ENCODE assay signal across 2 cellular contexts in genomic region chr11:72724021-72724561, GRCh38.
TF ChIP-seq lines count a peak whose summit lies in the region.

No MANE protein-coding gene starts in this region.

TF ChIP-seq in HEK293, 187 proteins besides CTCF, POLR2A, EP300 and RAD21:
- TF ChIP-seq ZFHX2 (tag by site-specific recombination; conservative IDR thresholded peaks at IDR 0.05) (peak; percentile 43), ZNF214 (tag by site-specific recombination; IDR thresholded peaks at IDR 0.05; ENCODE audit: borderline replicate concordance) (no peak), ZNF623 (tag by site-specific recombination; IDR thresholded peaks at IDR 0.05) (no peak), ZNF561 (tag by site-specific recombination; IDR thresholded peaks at IDR 0.05; ENCODE audit: borderline replicate concordance) (no peak), SCRT2 (tag by site-specific recombination; IDR thresholded peaks at IDR 0.05) (no peak), MYNN (tag by site-specific recombination; IDR thresholded peaks at IDR 0.05; ENCODE audit: borderline replicate concordance) (no peak), HOXD13 (CRISPR knock-in tag; IDR thresholded peaks at IDR 0.05; ENCODE audit: borderline replicate concordance) (no peak)

TF ChIP-seq in GM12878, 131 proteins besides CTCF, POLR2A, EP300 and RAD21:
- no peak for TF ChIP-seq TCF3 (IDR thresholded peaks at IDR 0.05; ENCODE audit: borderline replicate concordance, insufficient read depth, low read depth, low read length)
- no peak for TF ChIP-seq IRF4 (IDR thresholded peaks at IDR 0.05; ENCODE audit: low read depth, low read length)
- TF ChIP-seq RB1 (IDR thresholded peaks at IDR 0.05; ENCODE audit: borderline replicate concordance) = no peak
- no peak for TF ChIP-seq MTA3 (IDR thresholded peaks at IDR 0.05; ENCODE audit: borderline replicate concordance, low read length)
- TF ChIP-seq, protein P1, sequence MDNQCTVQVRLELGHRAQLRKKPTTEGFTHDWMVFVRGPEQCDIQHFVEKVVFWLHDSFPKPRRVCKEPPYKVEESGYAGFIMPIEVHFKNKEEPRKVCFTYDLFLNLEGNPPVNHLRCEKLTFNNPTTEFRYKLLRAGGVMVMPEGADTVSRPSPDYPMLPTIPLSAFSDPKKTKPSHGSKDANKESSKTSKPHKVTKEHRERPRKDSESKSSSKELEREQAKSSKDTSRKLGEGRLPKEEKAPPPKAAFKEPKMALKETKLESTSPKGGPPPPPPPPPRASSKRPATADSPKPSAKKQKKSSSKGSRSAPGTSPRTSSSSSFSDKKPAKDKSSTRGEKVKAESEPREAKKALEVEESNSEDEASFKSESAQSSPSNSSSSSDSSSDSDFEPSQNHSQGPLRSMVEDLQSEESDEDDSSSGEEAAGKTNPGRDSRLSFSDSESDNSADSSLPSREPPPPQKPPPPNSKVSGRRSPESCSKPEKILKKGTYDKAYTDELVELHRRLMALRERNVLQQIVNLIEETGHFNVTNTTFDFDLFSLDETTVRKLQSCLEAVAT (IDR thresholded peaks at IDR 0.05) = no peak
- TF ChIP-seq NFYA (IDR thresholded peaks at IDR 0.05; ENCODE audit: borderline replicate concordance, low read depth, low read length) = no peak
- TF ChIP-seq, protein P2, sequence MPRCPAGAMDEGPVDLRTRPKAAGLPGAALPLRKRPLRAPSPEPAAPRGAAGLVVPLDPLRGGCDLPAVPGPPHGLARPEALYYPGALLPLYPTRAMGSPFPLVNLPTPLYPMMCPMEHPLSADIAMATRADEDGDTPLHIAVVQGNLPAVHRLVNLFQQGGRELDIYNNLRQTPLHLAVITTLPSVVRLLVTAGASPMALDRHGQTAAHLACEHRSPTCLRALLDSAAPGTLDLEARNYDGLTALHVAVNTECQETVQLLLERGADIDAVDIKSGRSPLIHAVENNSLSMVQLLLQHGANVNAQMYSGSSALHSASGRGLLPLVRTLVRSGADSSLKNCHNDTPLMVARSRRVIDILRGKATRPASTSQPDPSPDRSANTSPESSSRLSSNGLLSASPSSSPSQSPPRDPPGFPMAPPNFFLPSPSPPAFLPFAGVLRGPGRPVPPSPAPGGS (IDR thresholded peaks at IDR 0.05; ENCODE audit: borderline replicate concordance, insufficient read depth, low read depth, low read length, poor library complexity, severe bottlenecking) = no peak
- no peak for TF ChIP-seq DPF2 (IDR thresholded peaks at IDR 0.05)
- TF ChIP-seq CBX3 (IDR thresholded peaks at IDR 0.05; ENCODE audit: borderline replicate concordance, low read depth) = no peak
- no peak for TF ChIP-seq SREBF2 (IDR thresholded peaks at IDR 0.05; ENCODE audit: low read length)
- no peak for TF ChIP-seq POLR2AphosphoS2 (IDR thresholded peaks at IDR 0.05; ENCODE audit: low read depth, low read length)
- TF ChIP-seq ZNF207 (IDR thresholded peaks at IDR 0.05; ENCODE audit: borderline replicate concordance) = no peak
